Comparison of ENCODE assay signal across 8 cellular contexts in the genomic region with DNA sequence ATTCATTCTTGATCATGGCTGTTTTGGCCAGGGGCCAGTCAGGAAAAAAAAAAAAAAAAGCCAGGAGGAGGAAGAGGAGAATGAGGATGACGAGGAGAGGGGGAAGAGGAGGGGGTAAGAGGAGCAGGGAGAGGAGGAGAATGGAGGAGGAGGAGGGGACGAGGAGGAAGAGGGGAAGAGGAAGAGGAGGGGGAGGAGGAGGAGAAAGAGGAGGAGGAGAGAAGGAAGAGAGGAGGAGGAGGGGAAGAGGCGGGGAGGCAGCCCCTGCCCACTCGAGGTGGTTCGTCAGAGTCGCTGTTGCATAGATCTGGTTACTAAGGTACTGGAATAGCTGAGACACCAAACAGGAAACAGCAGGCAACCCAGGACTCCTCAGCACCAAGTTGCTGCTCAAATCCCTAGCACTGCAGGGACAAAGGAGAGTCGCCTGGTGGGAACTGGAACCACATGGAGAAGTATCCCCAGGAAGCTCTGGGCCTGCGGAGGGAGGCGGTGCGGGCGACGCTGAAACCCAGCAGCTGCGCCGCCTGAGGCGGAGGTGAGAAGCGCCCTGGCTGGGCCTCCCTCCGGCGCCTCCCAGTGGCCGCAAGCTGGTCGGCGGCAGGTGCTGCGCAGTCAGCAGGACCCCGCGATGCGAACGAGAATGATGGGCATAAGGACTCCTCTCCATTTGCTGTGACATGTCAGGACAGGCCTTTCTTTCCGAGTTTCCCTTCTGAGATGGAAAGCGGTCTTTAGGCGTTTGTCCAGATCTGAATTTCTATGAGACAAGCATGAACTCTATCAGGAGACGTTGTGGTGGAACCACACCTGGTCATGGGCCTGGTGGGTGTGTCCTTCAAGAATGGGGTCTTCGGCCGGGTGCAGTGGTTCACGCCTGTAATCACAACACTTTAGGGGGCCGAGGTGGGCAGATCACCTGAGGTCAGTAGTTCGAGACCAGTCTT. TPM values are rescaled to one million over a fixed set of nuclear protein-coding genes. Genes with fewer than 3 reads are reported as not detected.
DNase-seq lines count a peak whose midpoint lies in the region; ATAC-seq and TF ChIP-seq lines count a peak whose summit lies in the region.

No MANE protein-coding gene starts in this region.

- no peak overlapping the region for H2AK5ac ChIP-seq in neuronal stem cell (ENCODE audit: low read depth, low read length)

- no peaks in the 10 kb centered on the region for H3K36me3 ChIP-seq in HUES48 (ENCODE audit: control insufficient read depth, insufficient read depth, low read length)
- H3K36me3 ChIP-seq in RWPE2 (ENCODE audit: low read depth): no peaks in the 10 kb centered on the region
- no peaks in the 10 kb centered on the region for H3K36me3 ChIP-seq in neuronal stem cell (replicated peaks in 1 of 2; ENCODE audit: control insufficient read depth in 2 of 2, insufficient read depth in 2 of 2, low read length in 2 of 2)
- H3K36me3 ChIP-seq in stomach: no peaks in the 10 kb centered on the region

- peak overlapping the region; percentile 20 for H3K23ac ChIP-seq in neuronal stem cell (ENCODE audit: low read depth, low read length, poor library complexity)

- H3K4me3 ChIP-seq in AG09309 (ENCODE audit: control insufficient read depth, low read depth, low read length) (peak overlapping the region; percentile 29), HUES48 (ENCODE audit: low read depth, low read length) (peak overlapping the region; percentile 43; the same call in 1 of the 2 replicates), RWPE2 (ENCODE audit: severe bottlenecking) (no peak overlapping the region), neuronal stem cell (ENCODE audit: low read length in 2 of 2) (no peak overlapping the region), stomach (peak overlapping the region; percentile 18 to 43 (median 35))

- H3K4me2 ChIP-seq in neuronal stem cell (ENCODE audit: insufficient read depth, low read length, poor library complexity, severe bottlenecking): peak overlapping the region; percentile 28

- H2BK120ac ChIP-seq in neuronal stem cell (ENCODE audit: low read depth, low read length): no peak overlapping the region

- H3K14ac ChIP-seq in neuronal stem cell (ENCODE audit: low read length): no peak overlapping the region

- H2BK12ac ChIP-seq in neuronal stem cell (ENCODE audit: low read length): peak overlapping the region; percentile 35

- H4K8ac ChIP-seq in neuronal stem cell (ENCODE audit: low read depth, low read length): peak overlapping the region; percentile 20

- no peak overlapping the region for H3K4ac ChIP-seq in neuronal stem cell (ENCODE audit: low read length)

- H3K27ac ChIP-seq in HUES48 (ENCODE audit: low read depth, low read length) (peak overlapping the region; percentile 60), RWPE2 (ENCODE audit: poor library complexity, severe bottlenecking) (no peak overlapping the region), neuronal stem cell (replicated peaks; ENCODE audit: low read length) (peak overlapping the region; percentile 43), stomach (peak overlapping the region; percentile 17 to 83 (median 78))

- peak overlapping the region; percentile 55 for H3K18ac ChIP-seq in neuronal stem cell (ENCODE audit: low read length)

- no CpG with 5 or more reads among the region's 35 CpGs for WGBS in neuronal stem cell (ENCODE audit: extremely low coverage in 2 of 2, insufficient read length in 2 of 2, insufficient replicate concordance in 1 of 2), 2 donors
- WGBS in stomach, 5 donors: 10 to 14% (median 10%) methylated on average over 24 to 35 of the region's 35 CpGs

- H3K9me3 ChIP-seq in HUES48 (ENCODE audit: control insufficient read depth, insufficient read depth, low read length) (no peaks in the 10 kb centered on the region), RWPE2 (ENCODE audit: severe bottlenecking) (no peaks in the 10 kb centered on the region), neuronal stem cell (replicated peaks in 1 of 2; ENCODE audit: control insufficient read depth in 2 of 2, insufficient read depth in 1 of 2, low read depth in 1 of 2, low read length in 2 of 2) (no peaks in the 10 kb centered on the region), stomach (no peaks in the 10 kb centered on the region)

- no peaks in the 10 kb centered on the region for H3K27me3 ChIP-seq in HUES48 (ENCODE audit: control insufficient read depth, insufficient read depth, low read length)
- no peaks in the 10 kb centered on the region for H3K27me3 ChIP-seq in RWPE2 (ENCODE audit: insufficient read depth, poor library complexity, severe bottlenecking)
- no peaks in the 10 kb centered on the region for H3K27me3 ChIP-seq in neuronal stem cell (ENCODE audit: control insufficient read depth in 3 of 3, insufficient read depth in 3 of 3, low read depth in 1 of 3, low read length in 3 of 3)
- no peaks in the 10 kb centered on the region for H3K27me3 ChIP-seq in stomach

- no peaks in the 10 kb centered on the region for H3K79me1 ChIP-seq in neuronal stem cell (ENCODE audit: low read depth, low read length)

- peak overlapping the region; percentile 85 for H2AFZ ChIP-seq in neuronal stem cell (ENCODE audit: low read length)

- no peak for DNase-seq in AG09309 (ENCODE audit: low read depth)
- peak; percentile 85 for DNase-seq in GM19240 (ENCODE audit: insufficient read length, low spot score)
- no peak for DNase-seq in RWPE2 (ENCODE audit: low spot score)
- peak; percentile 63 for DNase-seq in activated gamma-delta T cell treated with anti-CD3 and anti-CD28 coated beads, Interleukin-2, amount 50 U/mL, for 16 hours (ENCODE audit: low read depth)
- DNase-seq in foreskin melanocyte: peak; percentile 69
- DNase-seq in neuronal stem cell (ENCODE audit: low spot score): peak; percentile 63
- peak; percentile 84 for DNase-seq in stomach

- peak overlapping the region; percentile 88 for H2BK15ac ChIP-seq in neuronal stem cell (ENCODE audit: low read length)

- peak; percentile 98 for TF ChIP-seq CTCF in AG09309 (IDR thresholded peaks at IDR 0.05; ENCODE audit: control insufficient read depth, insufficient read depth, low read depth, low read length, missing control alignments)
- peak; percentile 72 for TF ChIP-seq CTCF in RWPE2 (IDR thresholded peaks at IDR 0.05; ENCODE audit: poor library complexity, severe bottlenecking)
- peak in 5 of 7 experiments; percentile 94 to 99 (median 96) for TF ChIP-seq CTCF in stomach (IDR thresholded peaks at IDR 0.05)

- H3K4me1 ChIP-seq in HUES48 (ENCODE audit: control insufficient read depth, insufficient read depth, low read length) (peaks cover 25% of the 10 kb centered on the region), RWPE2 (ENCODE audit: insufficient read depth, poor library complexity, severe bottlenecking) (no peaks in the 10 kb centered on the region), neuronal stem cell (ENCODE audit: control insufficient read depth in 2 of 2, insufficient read depth in 1 of 2, low read depth in 1 of 2, low read length in 2 of 2) (peaks cover 0 to 15% of the 10 kb centered on the region in 2 donors), stomach (peaks cover 10 to 17% (median 15%) of the 10 kb centered on the region in 4 donors)

- peak; percentile 88 for ATAC-seq in RWPE2 (ENCODE audit: low read depth)

- no peak for TF ChIP-seq POLR2A in stomach (IDR thresholded peaks at IDR 0.05)

- intact Hi-C loops in stomach (cut with DNase I; ENCODE audit: low total_unique reads): loop anchor here (5.0 kb wide), 1 partner anchor 143 kb away; no protein-coding TSS in a partner anchor

- no peak overlapping the region for H2BK5ac ChIP-seq in neuronal stem cell (ENCODE audit: low read length)

- H3K9ac ChIP-seq in HUES48 (ENCODE audit: low read depth, low read length): peak overlapping the region; percentile 38
- H3K9ac ChIP-seq in neuronal stem cell (ENCODE audit: low read depth, low read length, poor library complexity): no peak overlapping the region

- no peak for TF ChIP-seq EP300 in stomach (IDR thresholded peaks at IDR 0.05)

- no peak overlapping the region for H4K91ac ChIP-seq in neuronal stem cell (ENCODE audit: low read depth, low read length, poor library complexity)

RNA-seq across cellular contexts. Expression of a gene that starts 17.5 kb away (rescaled TPM):
- not detected for polyA plus RNA-seq in neuronal stem cell (2013, experiment 1 of 2)
- not detected for polyA plus RNA-seq in neuronal stem cell (2013, experiment 2 of 2)
- not detected for total RNA-seq in stomach
- polyA plus RNA-seq in stomach: not detected

Comparison
In these comparisons a context has a peak if more than half of its experiments do, and no peak if none do; other contexts are left out.
1. DNase-seq: peak in GM19240 (single experiment), activated gamma-delta T cell treated with anti-CD3 and anti-CD28 coated beads, Interleukin-2, amount 50 U/mL, for 16 hours (single experiment), foreskin melanocyte (single experiment), neuronal stem cell (single experiment) and stomach (single experiment); none in AG09309 (single experiment) and RWPE2 (single experiment).
2. H3K4me3 ChIP-seq: peak in AG09309 (single experiment), HUES48 (single experiment) and stomach (4 of 4); none in RWPE2 (single experiment) and neuronal stem cell (0 of 2).
3. Peak in every context shown above with its lines, with median percentiles within 50 percentile points of each other: CTCF ChIP-seq.